In the genomic region with DNA sequence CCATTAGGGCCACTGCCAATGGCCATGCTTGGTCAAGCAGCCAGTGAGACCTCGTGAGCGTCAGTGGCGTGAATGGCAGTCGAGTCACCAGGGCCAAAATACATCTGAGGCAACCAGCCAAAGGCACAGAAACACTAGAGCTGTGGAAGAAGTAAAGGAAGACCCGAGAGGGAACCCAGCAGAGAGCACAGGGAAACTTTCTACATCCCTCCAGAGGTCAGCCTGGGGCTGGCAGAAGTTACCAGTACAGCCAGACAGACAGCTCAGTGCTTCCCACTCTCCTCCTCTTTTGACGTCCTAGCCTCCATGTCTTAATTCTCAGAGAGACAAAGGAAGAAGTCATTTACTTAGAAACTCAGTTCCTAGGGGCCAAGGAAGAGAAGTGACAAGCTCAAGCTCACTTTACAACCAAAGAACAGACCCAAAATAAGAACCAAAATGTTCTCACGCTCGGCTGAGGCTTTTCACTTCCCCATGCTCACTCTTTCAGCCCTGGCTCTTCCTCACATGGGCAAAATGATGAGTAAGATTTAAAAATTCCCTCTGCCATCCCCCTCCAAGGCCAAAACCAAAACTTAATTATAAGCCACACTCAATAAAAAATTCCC, we compare ENCODE assay signal across 9 cellular contexts. TPM values are rescaled to one million over a fixed set of nuclear protein-coding genes. Genes with fewer than 3 reads are reported as not detected.
A peak's percentile ranks its signal among the peaks of the same experiment; 100 is the strongest.
DNase-seq lines count a peak whose midpoint lies in the region; ATAC-seq, FAIRE-seq and TF ChIP-seq lines count a peak whose summit lies in the region.
"Had no signal": no experiment of that assay in that cellular context is flagged by ENCODE, and none has a peak within 500 bp of the region (broad histone marks: within the 10 kb centered on the region; RNA-seq: fewer than 3 reads in every experiment).

No MANE protein-coding gene starts in this region.

- TF ChIP-seq CTCF in astrocyte (IDR thresholded peaks at IDR 0.05; ENCODE audit: insufficient read depth, low read depth, low read length) (no peak), pancreas (IDR thresholded peaks at IDR 0.05) (no peak), hepatocyte (IDR thresholded peaks at IDR 0.05; ENCODE audit: poor library complexity) (no peak), foreskin fibroblast (IDR thresholded peaks at IDR 0.05; ENCODE audit: low read depth, low read length) (no peak)

- peaks cover 13% of the 10 kb centered on the region for H3K27me3 Mint-ChIP-seq in astrocyte (ENCODE audit: low read depth, unreplicated experiment)
- peaks cover 5% of the 10 kb centered on the region for H3K27me3 Mint-ChIP-seq in activated CD4-positive, alpha-beta T cell treated with anti-CD3 and anti-CD28 coated beads, Interleukin-2, amount 10 ng/mL, durations not matched to agents 24 days and 14 days

- H3K27ac Mint-ChIP-seq in astrocyte (ENCODE audit: unreplicated experiment) = peak overlapping the region; percentile 20
- H3K27ac Mint-ChIP-seq in activated CD4-positive, alpha-beta T cell treated with anti-CD3 and anti-CD28 coated beads, Interleukin-2, amount 10 ng/mL, durations not matched to agents 24 days and 14 days = no peak overlapping the region

- WGBS in pancreas, 2 donors = 74 to 85% methylated on average over 8 of the region's 8 CpGs
- WGBS in hepatocyte (ENCODE audit: low lambda C conversion rate, missing lambda C conversion rate) = 80% methylated on average over 8 of the region's 8 CpGs

- H3K4me3 Mint-ChIP-seq in astrocyte (ENCODE audit: unreplicated experiment) = no peak overlapping the region
- no peak overlapping the region for H3K4me3 Mint-ChIP-seq in activated CD4-positive, alpha-beta T cell treated with anti-CD3 and anti-CD28 coated beads, Interleukin-2, amount 10 ng/mL, durations not matched to agents 24 days and 14 days

- no peak overlapping the region for H3K9ac ChIP-seq in astrocyte (ENCODE audit: low read length)

- ATAC-seq in GM19372 (IDR thresholded peaks at IDR 0.05; ENCODE audit: low read depth, unreplicated experiment) (peak; percentile 69), HG03139 (IDR thresholded peaks at IDR 0.05; ENCODE audit: unreplicated experiment) (peak; percentile 81), pancreas (peak in 3 of 4 donors; percentile 29 to 64 (median 51))

- H3K36me3 ChIP-seq in astrocyte (ENCODE audit: insufficient read depth, low read length) = no peaks in the 10 kb centered on the region
- H3K36me3 ChIP-seq in pancreas = no peaks in the 10 kb centered on the region
- H3K36me3 ChIP-seq in hepatocyte (replicated peaks; ENCODE audit: insufficient read depth, low read depth) = no peaks in the 10 kb centered on the region

- no peak for DNase-seq in astrocyte (ENCODE audit: low read depth)
- no peak for DNase-seq in pancreas
- no peak for DNase-seq in hepatocyte (ENCODE audit: low spot score)
- DNase-seq in activated CD4-positive, alpha-beta T cell treated with anti-CD3 and anti-CD28 coated beads, Interleukin-2, amount 10 ng/mL, durations not matched to agents 24 days and 14 days = no peak
- DNase-seq in amniotic stem cell (lab: John Stamatoyannopoulos, UW) = no peak
- no peak for DNase-seq in foreskin fibroblast

- H3K9me2 ChIP-seq in hepatocyte (replicated peaks; ENCODE audit: insufficient read depth) = no peaks in the 10 kb centered on the region

- H3K9me3 ChIP-seq in astrocyte (ENCODE audit: insufficient read depth, low read depth, low read length) (no peaks in the 10 kb centered on the region), pancreas (no peaks in the 10 kb centered on the region), hepatocyte (ENCODE audit: low read depth) (no peaks in the 10 kb centered on the region)

- H3K4me1 Mint-ChIP-seq in astrocyte (ENCODE audit: low read depth, unreplicated experiment) = peaks cover 20% of the 10 kb centered on the region
- H3K4me1 Mint-ChIP-seq in activated CD4-positive, alpha-beta T cell treated with anti-CD3 and anti-CD28 coated beads, Interleukin-2, amount 10 ng/mL, durations not matched to agents 24 days and 14 days = peaks cover 5% of the 10 kb centered on the region

- H3K79me2 ChIP-seq in astrocyte (ENCODE audit: insufficient read depth, low read length) (no peaks in the 10 kb centered on the region), hepatocyte (no peaks in the 10 kb centered on the region)

- no peaks in the 10 kb centered on the region for H3K9me3 Mint-ChIP-seq in astrocyte (ENCODE audit: unreplicated experiment)
- no peaks in the 10 kb centered on the region for H3K9me3 Mint-ChIP-seq in activated CD4-positive, alpha-beta T cell treated with anti-CD3 and anti-CD28 coated beads, Interleukin-2, amount 10 ng/mL, durations not matched to agents 24 days and 14 days

- no peak overlapping the region for H3K4me2 ChIP-seq in astrocyte (ENCODE audit: low read length)
- no peak overlapping the region for H3K4me2 ChIP-seq in hepatocyte

- no peak overlapping the region for H3K4me3 ChIP-seq in astrocyte (ENCODE audit: insufficient read depth, low read depth, low read length)
- no peak overlapping the region for H3K4me3 ChIP-seq in pancreas
- no peak overlapping the region for H3K4me3 ChIP-seq in hepatocyte
- no peak overlapping the region for H3K4me3 ChIP-seq in foreskin fibroblast (ENCODE audit: low read depth in 1 of 2, low read length in 2 of 2)

- H3K27ac ChIP-seq in astrocyte (ENCODE audit: low read depth, low read length) = no peak overlapping the region
- H3K27ac ChIP-seq in pancreas = peak overlapping the region in 2 of 4 donors; percentile 42 to 50
- H3K27ac ChIP-seq in hepatocyte = no peak overlapping the region

- peaks cover 3% of the 10 kb centered on the region for H3K36me3 Mint-ChIP-seq in astrocyte (ENCODE audit: low read depth, unreplicated experiment)
- H3K36me3 Mint-ChIP-seq in activated CD4-positive, alpha-beta T cell treated with anti-CD3 and anti-CD28 coated beads, Interleukin-2, amount 10 ng/mL, durations not matched to agents 24 days and 14 days (ENCODE audit: low read depth) = no peaks in the 10 kb centered on the region

- no peaks in the 10 kb centered on the region for H4K20me1 ChIP-seq in astrocyte (ENCODE audit: insufficient read depth, low read length)
- no peaks in the 10 kb centered on the region for H4K20me1 ChIP-seq in hepatocyte (ENCODE audit: insufficient read depth, poor library complexity, severe bottlenecking)

- intact Hi-C loops in pancreas (cut with DNase I) = no loop called here
- intact Hi-C loops in activated CD4-positive, alpha-beta T cell treated with anti-CD3 and anti-CD28 coated beads, Interleukin-2, amount 10 ng/mL, durations not matched to agents 24 days and 14 days (cut with micrococcal nuclease) = no loop called here

- H2AFZ ChIP-seq in astrocyte (ENCODE audit: low read depth, low read length) (no peak overlapping the region), hepatocyte (no peak overlapping the region)

- no peaks in the 10 kb centered on the region for H3K27me3 ChIP-seq in astrocyte (ENCODE audit: insufficient read depth, low read length)
- H3K27me3 ChIP-seq in pancreas = no peaks in the 10 kb centered on the region
- H3K27me3 ChIP-seq in hepatocyte = peaks cover under 1% of the 10 kb centered on the region

- H3K4me1 ChIP-seq in astrocyte (ENCODE audit: insufficient read depth, low read length) = peaks cover 12% of the 10 kb centered on the region
- H3K4me1 ChIP-seq in pancreas = peaks cover 0 to 13% (median 9%) of the 10 kb centered on the region in 3 donors
- H3K4me1 ChIP-seq in hepatocyte (ENCODE audit: insufficient read depth) = peaks cover 17% of the 10 kb centered on the region

- no peak for FAIRE-seq in astrocyte (lab: Jason Lieb, UNC)
- no peak for FAIRE-seq in pancreas (lab: Jason Lieb, UNC)

RNA-seq across cellular contexts. Expression of gene CYRIA, which starts 8.7 kb away (rescaled TPM):
- total RNA-seq in astrocyte (4.9 and 6.0 TPM in 2 replicates), pancreas (1 to 10 TPM; 1.2 to 7.6 (median 2.2) TPM), hepatocyte (1.5 and 1.8 TPM in 2 replicates)
- polyA plus RNA-seq in pancreas (1 to 10 TPM in 1 of 2 donors, under 1 TPM in 1; 0.65 to 1.3 TPM), hepatocyte (1.4 and 3.6 TPM in 2 replicates)
- total RNA-seq in activated CD4-positive, alpha-beta T cell treated with anti-CD3 and anti-CD28 coated beads, Interleukin-2, amount 10 ng/mL, durations not matched to agents 24 days and 14 days = 1.7 and 1.8 TPM in 2 replicates
- total RNA-seq: NCI-H460 had no signal
